Comparison of ENCODE assay signal across 10 cellular contexts in the genomic region with DNA sequence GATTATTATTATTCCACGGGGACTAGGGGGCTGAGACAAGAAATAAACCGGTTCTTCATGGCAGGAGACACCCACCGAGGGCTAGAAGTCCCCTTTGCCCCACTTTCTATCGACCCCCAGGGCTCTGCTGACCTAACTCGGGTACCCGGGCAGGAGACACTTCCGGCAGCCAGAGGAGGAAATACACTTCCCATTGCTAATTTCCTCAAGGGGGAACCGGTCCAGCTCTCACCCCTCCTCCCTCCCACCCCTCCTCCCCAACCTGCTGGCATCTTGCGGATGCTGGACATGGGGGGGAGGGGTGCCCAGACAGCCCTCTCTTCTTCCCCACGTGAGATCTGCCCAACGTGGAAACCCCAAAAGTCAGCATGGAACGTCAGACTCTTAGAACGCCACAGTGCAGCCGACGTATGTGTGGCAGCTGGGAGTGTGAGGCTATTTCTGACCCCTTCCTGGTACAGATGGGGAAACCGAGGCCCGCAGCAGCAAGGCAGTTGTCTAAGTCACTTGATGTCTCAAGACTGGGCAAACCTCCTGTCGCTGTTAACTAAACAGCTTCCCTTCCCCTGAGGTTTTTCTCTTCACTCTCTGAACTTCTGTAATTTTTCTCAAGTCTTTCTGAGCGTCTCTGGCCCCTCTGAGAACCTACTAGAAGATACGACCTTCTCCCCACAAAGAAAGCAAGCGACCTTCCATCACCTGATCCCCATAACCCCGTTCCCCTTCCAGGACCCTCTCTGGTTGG. TPM values are rescaled to one million over a fixed set of nuclear protein-coding genes. Genes with fewer than 3 reads are reported as not detected.
DNase-seq lines count a peak whose midpoint lies in the region; ATAC-seq and TF ChIP-seq lines count a peak whose summit lies in the region.
"Had no signal": no experiment of that assay in that cellular context is flagged by ENCODE, and none has a peak within 500 bp of the region (broad histone marks: within the 10 kb centered on the region; RNA-seq: fewer than 3 reads in every experiment).

No MANE protein-coding gene starts in this region.

- no peak overlapping the region for H3K27ac ChIP-seq in OCI-LY7 (ENCODE audit: low read depth, low read length, poor library complexity, severe bottlenecking)

- BruUV-seq in OCI-LY7 (replicated peaks; lab: Mats Ljungman, UMichigan) = no TSS peak

- H3K4me3 ChIP-seq in OCI-LY7 (ENCODE audit: low read depth, low read length, poor library complexity, severe bottlenecking) = peak overlapping the region; percentile 44
- H3K4me3 ChIP-seq in fibroblast of mammary gland (ENCODE audit: control insufficient read depth, low read depth, low read length) = peak overlapping the region; percentile 27
- peak overlapping the region; percentile 50 for H3K4me3 ChIP-seq in skeletal muscle satellite cell (ENCODE audit: low read length)

- no peak for ATAC-seq in GM19467 (IDR thresholded peaks at IDR 0.05; ENCODE audit: unreplicated experiment)

- H3K9me3 ChIP-seq in OCI-LY7 (ENCODE audit: low read length) = no peaks in the 10 kb centered on the region
- H3K9me3 ChIP-seq in skeletal muscle satellite cell (replicated peaks; ENCODE audit: low read length) = no peaks in the 10 kb centered on the region

- no peak for TF ChIP-seq CTCF in OCI-LY7 (conservative IDR thresholded peaks at IDR 0.05; ENCODE audit: low read length)
- no peak for TF ChIP-seq CTCF in fibroblast of mammary gland (conservative IDR thresholded peaks at IDR 0.05; ENCODE audit: control insufficient read depth, insufficient read depth, low read depth, low read length)

- no peaks in the 10 kb centered on the region for H3K9me2 ChIP-seq in OCI-LY7 (ENCODE audit: insufficient read depth, low read length)

- no peak overlapping the region for H3K9ac ChIP-seq in skeletal muscle satellite cell (ENCODE audit: low read depth, low read length)

- peak overlapping the region; percentile 58; the same call in 1 of the 2 replicates for H2AFZ ChIP-seq in OCI-LY7 (ENCODE audit: low read length)

- DNase-seq in DMS53 (lab: John Stamatoyannopoulos, UW) (peak; percentile 25), DMS53 treated with DMSO at 0.1 percent for 48 hours (lab: John Stamatoyannopoulos, UW; ENCODE audit: unreplicated experiment) (no peak), OCI-LY7 (ENCODE audit: low spot score) (peak; percentile 24), fibroblast of mammary gland (ENCODE audit: low read depth) (peak; percentile 19), C1 segment of cervical spinal cord (lab: John Stamatoyannopoulos, UW) (no peak), NCI-H526 (lab: John Stamatoyannopoulos, UW) (no peak)
- DNase-seq: NCI-H446 treated with DMSO at 0.1 percent for 48 hours had no signal

- peaks cover 45% of the 10 kb centered on the region for H3K27me3 ChIP-seq in skeletal muscle satellite cell (ENCODE audit: control insufficient read depth, insufficient read depth, low read length)

- POLR2A ChIA-PET in OCI-LY7 (lab: Charles Lee) = interaction anchor here (0.5 kb wide), 1 partner anchor 69 kb away, joined by 3 read pairs; no protein-coding TSS in a partner anchor

- intact Hi-C loops in OCI-LY7 (cut with micrococcal nuclease; ENCODE audit: unreplicated experiment) = no loop called here

- CTCF ChIA-PET in OCI-LY7 (lab: Charles Lee; ENCODE audit: unreplicated experiment) = interaction anchor here (0.6 kb wide), 1 partner anchor 47 kb away, joined by 3 read pairs; no protein-coding TSS in a partner anchor

- H3K36me3 ChIP-seq in OCI-LY7 (ENCODE audit: insufficient read depth, low read length) (no peaks in the 10 kb centered on the region), skeletal muscle satellite cell (ENCODE audit: insufficient read depth, low read length) (no peaks in the 10 kb centered on the region)

- no peaks in the 10 kb centered on the region for H3K79me2 ChIP-seq in OCI-LY7 (ENCODE audit: insufficient read depth, low read depth, low read length)

- H3K4me2 ChIP-seq in OCI-LY7 (ENCODE audit: low read length) = peak overlapping the region; percentile 63
- H3K4me2 ChIP-seq in skeletal muscle satellite cell (ENCODE audit: low read length) = peak overlapping the region; percentile 80

- no peaks in the 10 kb centered on the region for H4K20me1 ChIP-seq in OCI-LY7 (ENCODE audit: insufficient read depth, low read length)

- H3K4me1 ChIP-seq in OCI-LY7 (ENCODE audit: insufficient read depth, low read length, poor library complexity, severe bottlenecking) = peaks cover 19% of the 10 kb centered on the region
- peaks cover 14% of the 10 kb centered on the region for H3K4me1 ChIP-seq in skeletal muscle satellite cell (ENCODE audit: control insufficient read depth, insufficient read depth, low read length)

RNA-seq across cellular contexts. Expression of a gene that starts 3.6 kb away (rescaled TPM):
- 0.38 TPM in 1 of 2 replicates, not detected in the other for total RNA-seq in OCI-LY7 (2014; rRNA removed; shearing (Covaris generic))
- not detected in 2 replicates for total RNA-seq in OCI-LY7 (2022)
- total RNA-seq in skeletal muscle satellite cell (2012; rRNA removed) = under 0.01 and 0.22 TPM in 2 replicates
- total RNA-seq: kidney epithelial cell had no signal

RNA-seq across cellular contexts. Expression of a gene that starts 13.8 kb away (rescaled TPM):
- total RNA-seq in OCI-LY7 (2014; rRNA removed; shearing (Covaris generic)) = 4.4 and 5.8 TPM in 2 replicates
- total RNA-seq in OCI-LY7 (2022) = 10.6 and 12.0 TPM in 2 replicates
- 5.1 and 5.9 TPM in 2 replicates for total RNA-seq in skeletal muscle satellite cell (2012; rRNA removed)

RNA-seq across cellular contexts. Expression of a gene that starts 40.8 kb away (rescaled TPM):
- total RNA-seq in OCI-LY7 (2014; rRNA removed; shearing (Covaris generic)) = 23.6 and 26.1 TPM in 2 replicates
- 47.5 and 52.5 TPM in 2 replicates for total RNA-seq in OCI-LY7 (2022)
- total RNA-seq in skeletal muscle satellite cell (2012; rRNA removed) = 19.3 and 25.6 TPM in 2 replicates

Comparison
In these comparisons a context has a peak if more than half of its experiments do, and no peak if none do; other contexts are left out.
1. DNase-seq: peak in DMS53 (single experiment), OCI-LY7 (single experiment) and fibroblast of mammary gland (single experiment); none in DMS53 treated with DMSO at 0.1 percent for 48 hours (single experiment), C1 segment of cervical spinal cord (0 of 14) and NCI-H526 (0 of 2).
2. Peak in every context shown above with its lines, with median percentiles within 50 percentile points of each other: H3K4me3 ChIP-seq.